In genomic region chr12:108691995-108692808, GRCh38 we compare ENCODE assay signal across 8 cellular contexts. TPM values are rescaled to one million over a fixed set of nuclear protein-coding genes. Genes with fewer than 3 reads are reported as not detected.
DNase-seq lines count a peak whose midpoint lies in the region; ATAC-seq and TF ChIP-seq lines count a peak whose summit lies in the region.

No MANE protein-coding gene starts in this region.

- DNase-seq in activated naive CD4-positive, alpha-beta T cell treated with anti-CD3 and anti-CD28 coated beads for 36 hours = no peak
- no peak for DNase-seq in activated naive CD4-positive, alpha-beta T cell (lab: John Stamatoyannopoulos, UW)
- DNase-seq in SIG-M5 treated with dmso at 0.1 percent for 504 hours (lab: John Stamatoyannopoulos, UW; ENCODE audit: unreplicated experiment) (peak; percentile 33), dorsolateral prefrontal cortex (peak; percentile 31 to 84 (median 72)), DMS114 treated with DMSO at 0.1 percent for 48 hours (lab: John Stamatoyannopoulos, UW; ENCODE audit: unreplicated experiment) (no peak)

- H3K4me1 Mint-ChIP-seq in activated naive CD4-positive, alpha-beta T cell treated with anti-CD3 and anti-CD28 coated beads for 36 hours (ENCODE audit: low read depth) = peaks cover 85% of the 10 kb centered on the region
- peaks cover 45 to 48% (median 47%) of the 10 kb centered on the region in 3 donors for H3K4me1 Mint-ChIP-seq in IgD-negative memory B cell

- peak overlapping the region; percentile 35 to 63 for H3K9ac ChIP-seq in mucosa of rectum (ENCODE audit: low read depth in 1 of 2, low read length in 2 of 2)

- H3K27me3 ChIP-seq in dorsolateral prefrontal cortex (no peaks in the 10 kb centered on the region), mucosa of rectum (ENCODE audit: control insufficient read depth in 2 of 2, insufficient read depth in 2 of 2, low read length in 2 of 2) (no peaks in the 10 kb centered on the region)

- ATAC-seq in GM18868 (IDR thresholded peaks at IDR 0.05; ENCODE audit: unreplicated experiment) = no peak

- H3K9me3 ChIP-seq in mucosa of rectum (ENCODE audit: control insufficient read depth in 2 of 2, low read length in 2 of 2) = no peaks in the 10 kb centered on the region

- no peaks in the 10 kb centered on the region for H3K36me3 Mint-ChIP-seq in activated naive CD4-positive, alpha-beta T cell treated with anti-CD3 and anti-CD28 coated beads for 36 hours (ENCODE audit: low read depth)
- peaks cover 11% of the 10 kb centered on the region for H3K36me3 Mint-ChIP-seq in IgD-negative memory B cell

- CTCF ChIA-PET in activated naive CD4-positive, alpha-beta T cell treated with anti-CD3 and anti-CD28 coated beads for 36 hours (lab: Charles Lee) = interaction anchor here (0.7 to 9.2 kb wide), 3 partner anchors 12 to 74 kb away, joined by 3 to 71 read pairs (median 3); no protein-coding TSS in a partner anchor

- intact Hi-C loops in activated naive CD4-positive, alpha-beta T cell treated with anti-CD3 and anti-CD28 coated beads for 36 hours (cut with micrococcal nuclease) = loop anchor here (1.0 to 5.0 kb wide), 6 partner anchors 39 to 1295 kb away; partner anchors contain the start of genes CORO1C, ISCU and USP30
- intact Hi-C loops in dorsolateral prefrontal cortex (cut with DNase I) = loop anchor here (1.0 to 10.0 kb wide), 5 partner anchors 27 to 113 kb away; partner anchors contain the start of gene CORO1C (in 2 of the 2)

- peak overlapping the region; percentile 84 to 99 (median 95) for H3K27ac ChIP-seq in dorsolateral prefrontal cortex
- H3K27ac ChIP-seq in mucosa of rectum (ENCODE audit: low read depth in 2 of 2, low read length in 2 of 2) = peak overlapping the region; percentile 90 to 91

- TF ChIP-seq CTCF in dorsolateral prefrontal cortex (IDR thresholded peaks at IDR 0.05 in 54 of 56, conservative IDR thresholded peaks at IDR 0.05 in 2 of 56; ENCODE audit: low read depth in 1 of 56, partially characterized antibody in 56 of 56) = no peak

- peak overlapping the region; percentile 80 for H3K27ac Mint-ChIP-seq in activated naive CD4-positive, alpha-beta T cell treated with anti-CD3 and anti-CD28 coated beads for 36 hours
- peak overlapping the region; percentile 57 to 89 (median 66) for H3K27ac Mint-ChIP-seq in IgD-negative memory B cell

- peak overlapping the region in 58 of 59 donors; percentile 3 to 64 (median 41) for H3K4me3 ChIP-seq in dorsolateral prefrontal cortex
- peak overlapping the region in 1 of 2 donors; percentile 58 for H3K4me3 ChIP-seq in mucosa of rectum (ENCODE audit: low read length in 2 of 2)

- H3K4me1 ChIP-seq in mucosa of rectum (ENCODE audit: control insufficient read depth in 2 of 2, insufficient read depth in 2 of 2, low read length in 2 of 2) = peaks cover 11 to 26% of the 10 kb centered on the region in 2 donors

- H3K36me3 ChIP-seq in mucosa of rectum (ENCODE audit: control insufficient read depth in 2 of 2, insufficient read depth in 2 of 2, low read length in 2 of 2) = peaks cover 0 to 3% of the 10 kb centered on the region in 2 donors

- no peaks in the 10 kb centered on the region for H3K9me3 Mint-ChIP-seq in activated naive CD4-positive, alpha-beta T cell treated with anti-CD3 and anti-CD28 coated beads for 36 hours
- H3K9me3 Mint-ChIP-seq in IgD-negative memory B cell = no peaks in the 10 kb centered on the region

- H3K4me3 Mint-ChIP-seq in activated naive CD4-positive, alpha-beta T cell treated with anti-CD3 and anti-CD28 coated beads for 36 hours = peak overlapping the region; percentile 55
- peak overlapping the region; percentile 37 to 91 (median 78) for H3K4me3 Mint-ChIP-seq in IgD-negative memory B cell

- peaks cover 2% of the 10 kb centered on the region for H3K27me3 Mint-ChIP-seq in activated naive CD4-positive, alpha-beta T cell treated with anti-CD3 and anti-CD28 coated beads for 36 hours (ENCODE audit: low read depth)
- no peaks in the 10 kb centered on the region for H3K27me3 Mint-ChIP-seq in IgD-negative memory B cell

RNA-seq across cellular contexts. Expression of gene CORO1C, which starts 39.1 kb away (rescaled TPM):
- 10 to 100 TPM; 36.4 to 43.7 TPM for total RNA-seq in activated naive CD4-positive, alpha-beta T cell treated with anti-CD3 and anti-CD28 coated beads for 36 hours
- 71.8 TPM for polyA plus RNA-seq in IgD-negative memory B cell
- total RNA-seq in dorsolateral prefrontal cortex = 100 to 1,000 TPM in 112 of 120 experiments, 10 to 100 TPM in 8; 87.2 to 202 (median 122) TPM

RNA-seq across cellular contexts. Expression of gene SELPLG, which starts 58.5 kb away (rescaled TPM):
- 10 to 100 TPM; 19.9 to 21.9 TPM for total RNA-seq in activated naive CD4-positive, alpha-beta T cell treated with anti-CD3 and anti-CD28 coated beads for 36 hours
- polyA plus RNA-seq in IgD-negative memory B cell = 37.0 TPM
- 10 to 100 TPM in 39 of 120 experiments, 1 to 10 TPM in 81; 1.8 to 27.0 (median 7.9) TPM for total RNA-seq in dorsolateral prefrontal cortex

Comparison
In these comparisons a context has a peak if more than half of its experiments do, and no peak if none do; other contexts are left out.
1. DNase-seq: peak in SIG-M5 treated with dmso at 0.1 percent for 504 hours (single experiment) and dorsolateral prefrontal cortex (10 of 10); none in activated naive CD4-positive, alpha-beta T cell treated with anti-CD3 and anti-CD28 coated beads for 36 hours (single experiment), activated naive CD4-positive, alpha-beta T cell (0 of 4) and DMS114 treated with DMSO at 0.1 percent for 48 hours (single experiment).